In genomic region chr7:35701287-35701686, GRCh38 we compare ENCODE assay signal across 16 cellular contexts. TPM values are rescaled to one million over a fixed set of nuclear protein-coding genes. Genes with fewer than 3 reads are reported as not detected.
DNase-seq lines count a peak whose midpoint lies in the region; ATAC-seq and TF ChIP-seq lines count a peak whose summit lies in the region.
"Had no signal": no experiment of that assay in that cellular context is flagged by ENCODE, and none has a peak within 500 bp of the region (broad histone marks: within the 10 kb centered on the region; RNA-seq: fewer than 3 reads in every experiment).

No MANE protein-coding gene starts in this region.

- TF ChIP-seq CTCF in OCI-LY7 (conservative IDR thresholded peaks at IDR 0.05; ENCODE audit: low read length) (no peak), tibial nerve (IDR thresholded peaks at IDR 0.05) (no peak)

- DNase-seq in OCI-LY7 (ENCODE audit: low spot score) (peak; percentile 41), NCI-H524 treated with DMSO at 0.1 percent for 48 hours (lab: John Stamatoyannopoulos, UW) (no peak), NCI-H345 (lab: John Stamatoyannopoulos, UW) (no peak), tibial nerve (ENCODE audit: low spot score in 2 of 2) (no peak)
- DNase-seq: activated CD8-positive, alpha-beta memory T cell treated with anti-CD3 and anti-CD28 coated beads, Interleukin-2, amount 50 U/mL, for 48 hours; anterior cingulate cortex; CD8-positive, alpha-beta T cell; GDM1; NCI-H1105 treated with DMSO at 0.1 percent for 48 hours; NCI-H69; transverse colon had no signal

- CTCF ChIA-PET in OCI-LY7 (lab: Charles Lee; ENCODE audit: unreplicated experiment) = no interaction called here

- H2AFZ ChIP-seq in OCI-LY7 (ENCODE audit: low read length) = no peak overlapping the region; the same call in 1 of the 2 replicates

- no peak overlapping the region for H3K4me3 ChIP-seq in OCI-LY7 (ENCODE audit: low read depth, low read length, poor library complexity, severe bottlenecking)
- no peak overlapping the region for H3K4me3 ChIP-seq in tibial nerve
- H3K4me3 ChIP-seq: transverse colon had no signal

- intact Hi-C loops in OCI-LY7 (cut with micrococcal nuclease; ENCODE audit: unreplicated experiment) = no loop called here

- H3K27ac ChIP-seq in OCI-LY7 (ENCODE audit: low read depth, low read length, poor library complexity, severe bottlenecking) (no peak overlapping the region), tibial nerve (no peak overlapping the region)
- H3K27ac ChIP-seq: transverse colon had no signal

- H3K9me2 ChIP-seq in OCI-LY7 (ENCODE audit: insufficient read depth, low read length) = no peaks in the 10 kb centered on the region

- 0 out of 2 replicates have a peak, but pooled peaks cover under 1% of the 10 kb centered on the region for H3K79me2 ChIP-seq in OCI-LY7 (ENCODE audit: insufficient read depth, low read depth, low read length)

- BruUV-seq in OCI-LY7 (replicated peaks; lab: Mats Ljungman, UMichigan) = no TSS peak

- H3K4me1 ChIP-seq in OCI-LY7 (ENCODE audit: insufficient read depth, low read length, poor library complexity, severe bottlenecking) (peaks cover 10% of the 10 kb centered on the region), tibial nerve (no peaks in the 10 kb centered on the region)
- H3K4me1 ChIP-seq: transverse colon had no signal

- no peaks in the 10 kb centered on the region for H3K9me3 ChIP-seq in OCI-LY7 (ENCODE audit: low read length)
- no peaks in the 10 kb centered on the region for H3K9me3 ChIP-seq in tibial nerve
- H3K9me3 ChIP-seq: transverse colon had no signal

- POLR2A ChIA-PET in OCI-LY7 (lab: Charles Lee) = interaction anchor here (11.6 kb wide), 1 partner anchor 27 kb away, joined by 98 read pairs; no protein-coding TSS in a partner anchor

- H3K27me3 ChIP-seq in tibial nerve = no peaks in the 10 kb centered on the region
- H3K27me3 ChIP-seq: transverse colon had no signal

- H3K4me2 ChIP-seq in OCI-LY7 (ENCODE audit: low read length) = no peak overlapping the region

- H4K20me1 ChIP-seq in OCI-LY7 (ENCODE audit: insufficient read depth, low read length) = no peaks in the 10 kb centered on the region

- no peaks in the 10 kb centered on the region for H3K36me3 ChIP-seq in OCI-LY7 (ENCODE audit: insufficient read depth, low read length)
- H3K36me3 ChIP-seq in tibial nerve = peaks cover 0 to 11% (median 0%) of the 10 kb centered on the region in 3 donors
- H3K36me3 ChIP-seq: transverse colon had no signal

- ATAC-seq in GM18520 (IDR thresholded peaks at IDR 0.05; ENCODE audit: unreplicated experiment) (peak; percentile 69), GM19397 (IDR thresholded peaks at IDR 0.05; ENCODE audit: unreplicated experiment) (peak; percentile 61), HG02981 (IDR thresholded peaks at IDR 0.05; ENCODE audit: unreplicated experiment) (peak; percentile 65), GM19467 (IDR thresholded peaks at IDR 0.05; ENCODE audit: unreplicated experiment) (no peak)
- ATAC-seq: CD8-positive, alpha-beta T cell; Right ventricle myocardium inferior had no signal

- no peak for TF ChIP-seq EP300 in tibial nerve (IDR thresholded peaks at IDR 0.05)

- TF ChIP-seq POLR2A in tibial nerve (IDR thresholded peaks at IDR 0.05) = no peak

RNA-seq across cellular contexts. Expression of gene HERPUD2, which starts 6.4 kb away (rescaled TPM):
- 11.9 and 18.8 TPM in 2 replicates for total RNA-seq in OCI-LY7 (2014; rRNA removed; shearing (Covaris generic))
- total RNA-seq in OCI-LY7 (2022) (20.6 and 26.4 TPM in 2 replicates), tibial nerve (10 to 100 TPM; 25.3 to 44.1 (median 39.3) TPM)
